In the genomic region with DNA sequence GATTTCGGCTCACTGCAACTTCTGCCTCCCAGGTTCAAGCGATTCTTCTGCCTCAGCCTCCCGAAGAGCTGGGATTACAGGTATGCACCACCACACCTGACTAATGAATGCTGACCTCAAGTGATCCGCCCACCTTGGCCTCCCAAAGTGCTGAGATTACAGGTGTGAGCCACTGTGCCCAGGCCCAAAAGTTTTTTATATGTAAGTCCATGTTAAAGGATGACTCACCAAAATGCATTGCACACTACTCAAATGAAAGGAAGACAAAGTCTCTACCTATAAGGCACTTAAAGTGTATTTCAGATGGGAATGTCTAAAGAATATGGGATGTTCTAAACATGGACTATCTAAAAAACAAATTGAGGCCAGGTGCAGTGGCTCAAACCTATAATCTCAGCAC, we compare ENCODE assay signal across 6 cellular contexts. TPM values are rescaled to one million over a fixed set of nuclear protein-coding genes. Genes with fewer than 3 reads are reported as not detected.
"Had no signal": no experiment of that assay in that cellular context is flagged by ENCODE, and none has a peak within 500 bp of the region (broad histone marks: within the 10 kb centered on the region; RNA-seq: fewer than 3 reads in every experiment).

No MANE protein-coding gene starts in this region.

RNA-seq across cellular contexts. Expression of a gene that starts 37.7 kb away (rescaled TPM):
- total RNA-seq: M059J, PC-9, Right ventricle myocardium inferior, RPMI7951, SJCRH30, SK-MEL-5 had no signal
